ENCODE assay signal across 8 cellular contexts in the genomic region with DNA sequence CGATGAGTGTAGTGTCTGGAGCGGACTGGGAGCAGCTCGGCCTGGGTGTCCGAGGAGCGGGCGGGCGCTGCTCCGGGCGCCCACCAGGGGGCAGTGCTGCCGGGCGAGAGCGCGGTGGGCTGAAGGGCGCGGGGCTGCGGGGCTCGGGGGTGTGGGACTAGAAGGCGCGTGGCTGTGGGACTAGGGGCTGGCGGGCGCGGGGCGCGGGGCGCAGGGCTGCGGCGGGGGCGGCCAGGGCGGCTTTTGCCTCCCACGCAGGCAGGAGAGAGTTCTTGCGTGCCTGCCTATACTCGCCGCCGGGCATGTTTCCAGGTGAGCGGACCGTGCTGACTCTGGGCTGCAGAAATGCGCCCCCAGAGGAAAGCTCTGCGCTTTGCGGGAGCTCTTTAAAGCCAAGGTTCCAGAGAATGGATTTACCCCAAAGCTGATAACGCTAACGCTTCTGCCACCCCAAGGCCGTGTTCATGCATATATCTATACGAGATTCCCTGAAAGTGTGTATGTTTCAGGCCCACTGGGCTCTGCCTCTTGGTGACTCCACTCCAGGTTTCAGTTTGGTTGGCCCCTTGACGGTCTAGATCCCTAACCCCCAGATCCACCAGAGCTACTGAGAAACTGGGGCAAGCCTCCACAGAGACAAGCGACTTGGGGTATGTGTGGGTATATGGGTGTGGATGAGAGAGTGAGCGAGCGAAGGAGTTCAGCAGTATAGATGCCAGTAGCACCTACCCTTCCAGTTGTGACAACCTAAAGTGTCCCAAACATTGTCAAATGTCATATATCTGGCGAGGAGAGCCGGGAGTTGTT. TPM values are rescaled to one million over a fixed set of nuclear protein-coding genes. Genes with fewer than 3 reads are reported as not detected.
DNase-seq lines count a peak whose midpoint lies in the region; ATAC-seq, FAIRE-seq and TF ChIP-seq lines count a peak whose summit lies in the region.

No MANE protein-coding gene starts in this region.

- peak overlapping the region; percentile 66 for H3K4me3 ChIP-seq in BLaER1
- H3K4me3 ChIP-seq in PC-9: peak overlapping the region; percentile 38; the same call in 1 of the 2 replicates
- peak overlapping the region; percentile 15 to 41 for H3K4me3 ChIP-seq in foreskin fibroblast (ENCODE audit: low read depth in 1 of 2, low read length in 2 of 2)
- H3K4me3 ChIP-seq in neuron (ENCODE audit: low read length): peak overlapping the region; percentile 29

- H3K9ac ChIP-seq in BLaER1: peak overlapping the region; percentile 34; the same call in 1 of the 2 replicates

- H3K27me3 ChIP-seq in BLaER1: peaks cover 6% of the 10 kb centered on the region; the same call in 1 of the 2 replicates
- no peaks in the 10 kb centered on the region for H3K27me3 ChIP-seq in PC-9 (ENCODE audit: insufficient read depth, low read depth)
- H3K27me3 ChIP-seq in neuron (ENCODE audit: insufficient read depth, low read length): peaks cover 11% of the 10 kb centered on the region

- peak; percentile 71 for TF ChIP-seq CTCF in PC-9 (conservative IDR thresholded peaks at IDR 0.05)
- TF ChIP-seq CTCF in foreskin fibroblast (IDR thresholded peaks at IDR 0.05; ENCODE audit: low read depth, low read length): peak; percentile 59

- peak; percentile 88 for FAIRE-seq in GM19239 (lab: Jason Lieb, UNC)

- no peaks in the 10 kb centered on the region for H4K20me1 ChIP-seq in BLaER1
- H4K20me1 ChIP-seq in PC-9 (ENCODE audit: insufficient read depth): no peaks in the 10 kb centered on the region

- H3K4me2 ChIP-seq in BLaER1 (peak overlapping the region; percentile 63), PC-9 (peak overlapping the region; percentile 53)

- no peaks in the 10 kb centered on the region for H3F3A ChIP-seq in PC-9 (ENCODE audit: insufficient read depth, low read depth)

- H3K4me1 Mint-ChIP-seq in activated T-helper 2 cell treated with anti-CD3 and anti-CD28 coated beads, Interferon-gamma antibody, Interleukin-2, Interleukin-4, amounts not matched to agents 10 μg/mL and 5 μg/mL and 100 μg/mL, durations not matched to agents 14 hours and 24 hours and 36 hours (ENCODE audit: low read depth): peaks cover 7% of the 10 kb centered on the region
- H3K4me1 Mint-ChIP-seq in stimulated activated naive CD8-positive, alpha-beta T cell treated with anti-CD3 and anti-CD28 coated beads, Interleukin-15, amount 100 ng/mL, for 72 hours: peaks cover 9% of the 10 kb centered on the region

- no peaks in the 10 kb centered on the region for H3K9me3 Mint-ChIP-seq in activated T-helper 2 cell treated with anti-CD3 and anti-CD28 coated beads, Interferon-gamma antibody, Interleukin-2, Interleukin-4, amounts not matched to agents 10 μg/mL and 5 μg/mL and 100 μg/mL, durations not matched to agents 14 hours and 24 hours and 36 hours
- no peaks in the 10 kb centered on the region for H3K9me3 Mint-ChIP-seq in stimulated activated naive CD8-positive, alpha-beta T cell treated with anti-CD3 and anti-CD28 coated beads, Interleukin-15, amount 100 ng/mL, for 72 hours

- no peaks in the 10 kb centered on the region for H3K9me2 ChIP-seq in PC-9 (ENCODE audit: insufficient read depth)

- H3K9me3 ChIP-seq in BLaER1 (no peaks in the 10 kb centered on the region), PC-9 (ENCODE audit: insufficient read depth, low read depth) (no peaks in the 10 kb centered on the region), neuron (ENCODE audit: low read length) (no peaks in the 10 kb centered on the region)

- no peak overlapping the region for H3K27ac Mint-ChIP-seq in activated T-helper 2 cell treated with anti-CD3 and anti-CD28 coated beads, Interferon-gamma antibody, Interleukin-2, Interleukin-4, amounts not matched to agents 10 μg/mL and 5 μg/mL and 100 μg/mL, durations not matched to agents 14 hours and 24 hours and 36 hours
- peak overlapping the region in 1 of 2 donors; percentile 86 for H3K27ac Mint-ChIP-seq in stimulated activated naive CD8-positive, alpha-beta T cell treated with anti-CD3 and anti-CD28 coated beads, Interleukin-15, amount 100 ng/mL, for 72 hours

- POLR2A ChIA-PET in PC-9 (lab: Charles Lee; ENCODE audit: unreplicated experiment): interaction anchor here (0.6 kb wide), 1 partner anchor 726 kb away, joined by 3 read pairs; no protein-coding TSS in a partner anchor

- DNase-seq in GM19239 (ENCODE audit: insufficient read length, low spot score): peak; percentile 97
- DNase-seq in PC-9: peak; percentile 47 to 60
- peak; percentile 65 for DNase-seq in activated T-helper 2 cell treated with anti-CD3 and anti-CD28 coated beads, Interferon-gamma antibody, Interleukin-2, Interleukin-4, amounts not matched to agents 10 μg/mL and 5 μg/mL and 100 μg/mL, durations not matched to agents 14 hours and 24 hours and 36 hours (ENCODE audit: low spot score)
- peak; percentile 70 to 87 for DNase-seq in foreskin fibroblast
- peak; percentile 75 to 81 for DNase-seq in stimulated activated naive CD8-positive, alpha-beta T cell treated with anti-CD3 and anti-CD28 coated beads, Interleukin-15, amount 100 ng/mL, for 72 hours

- H3K4me1 ChIP-seq in BLaER1: no peaks in the 10 kb centered on the region
- H3K4me1 ChIP-seq in PC-9 (replicated peaks; ENCODE audit: insufficient read depth): no peaks in the 10 kb centered on the region
- no peaks in the 10 kb centered on the region for H3K4me1 ChIP-seq in neuron (ENCODE audit: insufficient read depth, low read length)

- H3K36me3 Mint-ChIP-seq in activated T-helper 2 cell treated with anti-CD3 and anti-CD28 coated beads, Interferon-gamma antibody, Interleukin-2, Interleukin-4, amounts not matched to agents 10 μg/mL and 5 μg/mL and 100 μg/mL, durations not matched to agents 14 hours and 24 hours and 36 hours (ENCODE audit: low read depth): no peaks in the 10 kb centered on the region

- peaks cover under 1% of the 10 kb centered on the region for H3K27me3 Mint-ChIP-seq in activated T-helper 2 cell treated with anti-CD3 and anti-CD28 coated beads, Interferon-gamma antibody, Interleukin-2, Interleukin-4, amounts not matched to agents 10 μg/mL and 5 μg/mL and 100 μg/mL, durations not matched to agents 14 hours and 24 hours and 36 hours (ENCODE audit: low read depth)
- no peaks in the 10 kb centered on the region for H3K27me3 Mint-ChIP-seq in stimulated activated naive CD8-positive, alpha-beta T cell treated with anti-CD3 and anti-CD28 coated beads, Interleukin-15, amount 100 ng/mL, for 72 hours

- intact Hi-C loops in PC-9 (cut with micrococcal nuclease; ENCODE audit: unreplicated experiment): no loop called here
- intact Hi-C loops in activated T-helper 2 cell treated with anti-CD3 and anti-CD28 coated beads, Interferon-gamma antibody, Interleukin-2, Interleukin-4, amounts not matched to agents 10 μg/mL and 5 μg/mL and 100 μg/mL, durations not matched to agents 14 hours and 24 hours and 36 hours (cut with micrococcal nuclease): no loop called here

- no TSS peak for BruUV-seq in PC-9 (replicated peaks; lab: Mats Ljungman, UMichigan)

- H3K79me2 ChIP-seq in PC-9 (ENCODE audit: low read depth): no peaks in the 10 kb centered on the region

- no peaks in the 10 kb centered on the region for H3K36me3 ChIP-seq in BLaER1
- no peaks in the 10 kb centered on the region for H3K36me3 ChIP-seq in PC-9 (ENCODE audit: low read depth)
- H3K36me3 ChIP-seq in neuron (ENCODE audit: insufficient read depth, low read length): no peaks in the 10 kb centered on the region

- H3K4me3 Mint-ChIP-seq in activated T-helper 2 cell treated with anti-CD3 and anti-CD28 coated beads, Interferon-gamma antibody, Interleukin-2, Interleukin-4, amounts not matched to agents 10 μg/mL and 5 μg/mL and 100 μg/mL, durations not matched to agents 14 hours and 24 hours and 36 hours (ENCODE audit: low read depth): peak overlapping the region; percentile 90
- H3K4me3 Mint-ChIP-seq in stimulated activated naive CD8-positive, alpha-beta T cell treated with anti-CD3 and anti-CD28 coated beads, Interleukin-15, amount 100 ng/mL, for 72 hours: peak overlapping the region; percentile 80 to 88

- peak; percentile 86 for ATAC-seq in HG03378 (IDR thresholded peaks at IDR 0.05; ENCODE audit: unreplicated experiment)
- ATAC-seq in stimulated activated naive CD8-positive, alpha-beta T cell treated with anti-CD3 and anti-CD28 coated beads, Interleukin-15, amount 100 ng/mL, for 72 hours: peak; percentile 93

- CTCF ChIA-PET in PC-9 (lab: Charles Lee): interaction anchor here (0.5 to 1.1 kb wide), 5 partner anchors 8 to 1932 kb away, joined by 3 to 18 read pairs (median 8); partner anchors contain the start of gene RRAGA

- peak overlapping the region; percentile 66; the same call in 1 of the 2 replicates for H2AFZ ChIP-seq in PC-9
- H2AFZ ChIP-seq in neuron (ENCODE audit: low read depth, low read length): peak overlapping the region; percentile 5

- H3K27ac ChIP-seq in BLaER1 (no peak overlapping the region), PC-9 (no peak overlapping the region)

RNA-seq across cellular contexts. Expression of gene ACER2, which starts 56.2 kb away (rescaled TPM):
- total RNA-seq in PC-9 (2021): 3.8 and 4.3 TPM in 2 replicates
- total RNA-seq in activated T-helper 2 cell treated with anti-CD3 and anti-CD28 coated beads, Interferon-gamma antibody, Interleukin-2, Interleukin-4, amounts not matched to agents 10 μg/mL and 5 μg/mL and 100 μg/mL, durations not matched to agents 14 hours and 24 hours and 36 hours: 1.0 and 1.3 TPM in 2 replicates
